Comparison of ENCODE assay signal across 10 cellular contexts in genomic region chr7:20754001-20754400, GRCh38. TPM values are rescaled to one million over a fixed set of nuclear protein-coding genes. Genes with fewer than 3 reads are reported as not detected.
"Had no signal": no experiment of that assay in that cellular context is flagged by ENCODE, and none has a peak within 500 bp of the region (broad histone marks: within the 10 kb centered on the region; RNA-seq: fewer than 3 reads in every experiment).

No MANE protein-coding gene starts in this region.

- DNase-seq: GM23248, GOT3, H7, H9, HCEC 1CT, HFFc6 had no signal

- H3K9ac ChIP-seq: GM23248 had no signal

- H2AFZ ChIP-seq: GM23248, GM23338 had no signal

- ATAC-seq: GM23338, HCT116 had no signal

- H3K4me3 ChIP-seq: GM23248, GM23338, HAP-1 had no signal

- FAIRE-seq: H54 had no signal

- H3K4me1 ChIP-seq: HAP-1 had no signal

- H3K27ac ChIP-seq: GM23248 had no signal

- H3K4me2 ChIP-seq: GM23338 had no signal

- H3K36me3 ChIP-seq: HAP-1 had no signal

- H3K9me3 ChIP-seq: HAP-1 had no signal

RNA-seq across cellular contexts. Expression of gene SP8, which starts 32.7 kb away (rescaled TPM):
- total RNA-seq: GM23248, HFFc6 had no signal
- polyA plus RNA-seq: GM23248 had no signal
